11 cellular contexts compared by ENCODE assay signal in the genomic region with DNA sequence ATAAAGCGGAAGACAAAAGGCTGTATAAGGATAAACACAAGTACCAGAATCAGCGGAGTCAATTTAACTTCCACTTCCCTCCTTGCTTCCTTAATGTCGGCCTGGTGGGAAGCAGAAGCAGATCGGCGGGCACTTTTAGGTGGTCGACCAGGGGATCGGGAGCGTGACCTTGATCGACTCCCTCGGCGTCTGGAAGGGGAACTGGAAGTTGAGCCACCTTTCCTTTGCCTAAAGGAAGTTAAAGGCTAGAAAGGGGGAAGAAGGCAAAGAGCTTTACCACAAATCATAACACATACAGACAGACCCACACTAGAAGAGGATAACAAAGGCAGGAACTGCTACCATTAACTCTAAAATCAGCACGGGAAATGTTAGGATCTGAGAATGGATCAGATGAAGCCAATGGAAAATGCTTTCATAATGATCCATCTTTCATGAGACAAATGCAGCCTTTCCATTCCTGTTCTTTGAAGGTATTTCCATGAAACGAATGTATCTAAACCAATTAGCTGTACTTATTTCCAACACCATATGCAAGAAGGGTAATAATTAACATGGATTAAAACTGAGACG. TPM values are rescaled to one million over a fixed set of nuclear protein-coding genes. Genes with fewer than 3 reads are reported as not detected.
A peak's percentile ranks its signal among the peaks of the same experiment; 100 is the strongest.
DNase-seq lines count a peak whose midpoint lies in the region; ATAC-seq and TF ChIP-seq lines count a peak whose summit lies in the region.
"Had no signal": no experiment of that assay in that cellular context is flagged by ENCODE, and none has a peak within 500 bp of the region (broad histone marks: within the 10 kb centered on the region; RNA-seq: fewer than 3 reads in every experiment).

No MANE protein-coding gene starts in this region.

- no peaks in the 10 kb centered on the region for H3K27me3 ChIP-seq in BLaER1
- H3K27me3 ChIP-seq in DND-41 (ENCODE audit: insufficient read depth, low read length, poor library complexity), result no peaks in the 10 kb centered on the region

- H3K27ac Mint-ChIP-seq in mesothelial cell of epicardium, result peak overlapping the region; percentile 48

- TF ChIP-seq CTCF in DND-41 (IDR thresholded peaks at IDR 0.05; ENCODE audit: borderline replicate concordance, extremely low read depth, low read length, poor library complexity, severe bottlenecking) (no peak), VCaP (conservative IDR thresholded peaks at IDR 0.05) (no peak), mesothelial cell of epicardium (IDR thresholded peaks at IDR 0.05; ENCODE audit: unreplicated experiment) (no peak)

- no peaks in the 10 kb centered on the region for H3K27me3 Mint-ChIP-seq in mesothelial cell of epicardium (ENCODE audit: low read depth)

- H3K4me1 ChIP-seq in BLaER1 (peaks cover 46% of the 10 kb centered on the region), DND-41 (ENCODE audit: insufficient read depth, low read length) (peaks cover 34% of the 10 kb centered on the region)

- no peak overlapping the region for H3K4me3 Mint-ChIP-seq in mesothelial cell of epicardium

- H3K4me1 Mint-ChIP-seq in mesothelial cell of epicardium, result peaks cover 53% of the 10 kb centered on the region

- peak overlapping the region; percentile 31 for H3K4me2 ChIP-seq in BLaER1
- H3K4me2 ChIP-seq in DND-41 (ENCODE audit: insufficient read depth, low read length), result peak overlapping the region; percentile 84; the same call in 1 of the 2 replicates

- DNase-seq in DND-41 (no peak), mesothelial cell of epicardium (ENCODE audit: low spot score in 2 of 2, unreplicated experiment in 2 of 2) (no peak)
- DNase-seq in effector CD4-positive, alpha-beta T cell, result no peak
- no peak for DNase-seq in activated CD4-positive, alpha-beta T cell treated with anti-CD3 and anti-CD28 coated beads for 48 hours
- DNase-seq: activated CD4-positive, alpha-beta T cell treated with anti-CD3 and anti-CD28 coated beads, Interleukin-2, amount 50 U/mL, for 48 hours; NCI-H2107 had no signal

- peaks cover 11% of the 10 kb centered on the region for H3K36me3 Mint-ChIP-seq in mesothelial cell of epicardium

- H3K27ac ChIP-seq in BLaER1 (peak overlapping the region; percentile 8; the same call in 1 of the 2 replicates), DND-41 (ENCODE audit: low read length) (no peak overlapping the region), VCaP (peak overlapping the region; percentile 91)

- no peak overlapping the region for H3K4me3 ChIP-seq in BLaER1
- H3K4me3 ChIP-seq in DND-41 (ENCODE audit: low read depth in 1 of 2, low read length in 2 of 2), result no peak overlapping the region

- ATAC-seq in DND-41 (ENCODE audit: insufficient read depth, low read depth) (no peak), GM18519 (IDR thresholded peaks at IDR 0.05; ENCODE audit: low FRiP score, unreplicated experiment) (no peak), GM21717 (IDR thresholded peaks at IDR 0.05; ENCODE audit: unreplicated experiment) (no peak)
- ATAC-seq: sciatic nerve had no signal

- peaks cover 69% of the 10 kb centered on the region for H3K36me3 ChIP-seq in BLaER1
- H3K36me3 ChIP-seq in DND-41 (ENCODE audit: insufficient read depth, low read length), result peaks cover 78% of the 10 kb centered on the region

- no peaks in the 10 kb centered on the region for H3K9me3 ChIP-seq in BLaER1
- H3K9me3 ChIP-seq in DND-41 (ENCODE audit: insufficient read depth, low read length, severe bottlenecking), result no peaks in the 10 kb centered on the region

- peaks cover 98% of the 10 kb centered on the region for H3K79me2 ChIP-seq in DND-41 (ENCODE audit: insufficient read depth, low read length)

- H3K9ac ChIP-seq in BLaER1 (no peak overlapping the region), DND-41 (ENCODE audit: low read depth, low read length) (no peak overlapping the region)

- no peaks in the 10 kb centered on the region for H3K9me3 Mint-ChIP-seq in mesothelial cell of epicardium

- no peak overlapping the region for H2AFZ ChIP-seq in DND-41 (ENCODE audit: low read depth, low read length)

- peaks cover 95% of the 10 kb centered on the region for H4K20me1 ChIP-seq in BLaER1
- H4K20me1 ChIP-seq in DND-41 (ENCODE audit: insufficient read depth, low read length), result peaks cover 91% of the 10 kb centered on the region

RNA-seq across cellular contexts. Expression of a gene that starts 5.7 kb away (rescaled TPM):
- 67.5 to 73.4 TPM (median 70.0 TPM) in 3 replicates for total RNA-seq in mesothelial cell of epicardium
